8 cellular contexts compared by ENCODE assay signal in the genomic region with DNA sequence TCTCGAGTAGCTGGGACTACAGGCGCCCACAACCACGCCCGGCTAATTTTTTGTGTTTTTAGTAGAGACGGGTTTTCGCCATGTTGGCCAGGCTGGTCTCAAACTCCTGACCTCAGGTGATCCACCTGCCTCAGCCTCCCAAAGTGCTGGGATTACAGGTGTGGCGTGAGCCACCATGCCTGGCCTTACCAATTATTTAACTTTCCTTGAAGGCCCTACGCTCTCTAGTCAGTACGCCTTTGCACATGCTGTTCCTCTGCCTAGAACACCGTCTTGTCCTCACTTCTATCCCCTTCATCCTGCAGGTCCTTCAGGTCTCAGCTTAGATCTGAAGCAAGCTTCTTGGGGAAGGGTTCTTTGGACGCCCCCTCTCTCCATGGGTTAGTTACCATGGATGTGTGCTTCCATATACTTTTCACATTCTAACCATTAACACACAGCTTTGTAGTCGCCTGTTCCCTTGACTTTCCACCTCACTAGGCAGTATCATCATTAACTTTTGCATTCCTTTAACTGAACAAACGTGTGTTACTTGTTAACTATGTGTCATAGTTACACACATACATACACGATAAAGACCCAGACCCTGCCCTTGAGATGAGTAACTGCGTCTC. TPM values are rescaled to one million over a fixed set of nuclear protein-coding genes. Genes with fewer than 3 reads are reported as not detected.
A peak's percentile ranks its signal among the peaks of the same experiment; 100 is the strongest.
DNase-seq lines count a peak whose midpoint lies in the region; ATAC-seq and TF ChIP-seq lines count a peak whose summit lies in the region.

No MANE protein-coding gene starts in this region.

- ATAC-seq in GM21737 (IDR thresholded peaks at IDR 0.05; ENCODE audit: unreplicated experiment), result no peak

- H3K27ac ChIP-seq in 22Rv1 (peak overlapping the region; percentile 57), HUES48 (ENCODE audit: low read depth, low read length) (no peak overlapping the region), breast epithelium (peak overlapping the region; percentile 75 to 88)

- peak overlapping the region; percentile 82 for H3K4me3 ChIP-seq in HUES48 (ENCODE audit: low read depth, low read length)
- H3K4me3 ChIP-seq in breast epithelium, result peak overlapping the region; percentile 71 to 89 (median 84)
- peak overlapping the region; percentile 75 for H3K4me3 ChIP-seq in mononuclear cell (ENCODE audit: low read length)

- H3K4me1 ChIP-seq in HUES48 (ENCODE audit: control insufficient read depth, insufficient read depth, low read length) (peaks cover 13% of the 10 kb centered on the region; the same call in 1 of the 2 replicates), breast epithelium (peaks cover 4 to 11% of the 10 kb centered on the region in 2 donors), mononuclear cell (ENCODE audit: insufficient read depth, low read length) (peaks cover 17% of the 10 kb centered on the region)

- peaks cover 1% of the 10 kb centered on the region; the same call in 1 of the 2 replicates for H3K27me3 ChIP-seq in HUES48 (ENCODE audit: control insufficient read depth, insufficient read depth, low read length)
- H3K27me3 ChIP-seq in breast epithelium, result no peaks in the 10 kb centered on the region
- H3K27me3 ChIP-seq in mononuclear cell (ENCODE audit: insufficient read depth, low read length), result no peaks in the 10 kb centered on the region

- TF ChIP-seq POLR2A in breast epithelium (IDR thresholded peaks at IDR 0.05), result no peak

- intact Hi-C loops in breast epithelium (cut with DNase I; ENCODE audit: low total_unique reads), result no loop called here

- H3K9me3 ChIP-seq in HUES48 (ENCODE audit: control insufficient read depth, insufficient read depth, low read length) (no peaks in the 10 kb centered on the region), breast epithelium (no peaks in the 10 kb centered on the region), mononuclear cell (ENCODE audit: low read depth, low read length) (no peaks in the 10 kb centered on the region)

- peaks cover 15% of the 10 kb centered on the region for H3K36me3 ChIP-seq in HUES48 (ENCODE audit: control insufficient read depth, insufficient read depth, low read length)
- no peaks in the 10 kb centered on the region for H3K36me3 ChIP-seq in breast epithelium

- no peak for DNase-seq in breast epithelium (ENCODE audit: low spot score in 2 of 2)
- DNase-seq in midbrain (lab: John Stamatoyannopoulos, UW), result no peak
- DNase-seq in NCI-H524 treated with DMSO at 0.1 percent for 48 hours (lab: John Stamatoyannopoulos, UW), result no peak
- DNase-seq in H4 (ENCODE audit: low spot score), result no peak

- no peak overlapping the region for H3K9ac ChIP-seq in HUES48 (ENCODE audit: low read depth, low read length)

- TF ChIP-seq CTCF in 22Rv1 (IDR thresholded peaks at IDR 0.05) (no peak), breast epithelium (IDR thresholded peaks at IDR 0.05) (no peak)

RNA-seq across cellular contexts. Expression of a gene that starts 0.6 kb away (rescaled TPM):
- total RNA-seq in breast epithelium, result 100 to 1,000 TPM; 117 to 174 (median 127) TPM
- total RNA-seq in mononuclear cell, result 87.9 TPM
- total RNA-seq in H4 (2014; rRNA removed; shearing (Covaris generic)), result 119 and 124 TPM in 2 replicates

RNA-seq across cellular contexts. Expression of a gene that starts 31.9 kb away (rescaled TPM):
- total RNA-seq in breast epithelium (1 to 10 TPM; 5.1 to 7.5 (median 6.0) TPM), mononuclear cell (under 0.01 TPM)
- 0.10 and 0.14 TPM in 2 replicates for total RNA-seq in H4 (2014; rRNA removed; shearing (Covaris generic))

RNA-seq across cellular contexts. Expression of a gene that starts 48.4 kb away (rescaled TPM):
- total RNA-seq in breast epithelium (1 to 10 TPM in 1 of 3 donors, under 1 TPM in 2; 0.33 to 2.2 (median 0.88) TPM), mononuclear cell (0.10 TPM)
- not detected in 2 replicates for total RNA-seq in H4 (2014; rRNA removed; shearing (Covaris generic))
